Comparison of ENCODE assay signal across 17 cellular contexts in the genomic region with DNA sequence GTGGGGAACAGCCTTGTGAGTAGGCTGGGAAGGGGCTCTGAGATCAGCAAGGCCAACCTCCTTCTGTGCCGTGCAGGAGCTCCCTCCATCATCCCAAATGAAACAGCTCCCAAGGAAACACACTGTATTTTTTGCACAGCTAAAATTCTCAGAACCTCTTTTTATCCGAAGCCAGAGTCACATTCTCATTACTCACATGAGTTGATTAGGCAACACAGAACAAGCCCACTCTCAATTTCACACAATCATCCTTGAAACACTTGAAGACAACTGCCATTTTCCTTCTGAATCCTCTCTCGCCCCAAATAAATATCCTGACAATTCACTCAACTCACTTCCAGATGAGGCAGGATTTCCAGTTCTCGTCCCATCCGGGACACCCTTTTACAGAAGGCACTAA.
DNase-seq lines count a peak whose midpoint lies in the region; ATAC-seq lines count a peak whose summit lies in the region.
"Had no signal": no experiment of that assay in that cellular context is flagged by ENCODE, and none has a peak within 500 bp of the region (broad histone marks: within the 10 kb centered on the region; RNA-seq: fewer than 3 reads in every experiment).

No MANE protein-coding gene starts in this region.

- H2BK120ac ChIP-seq in mesendoderm (ENCODE audit: low read depth, low read length), result no peak overlapping the region

- peak overlapping the region; percentile 74 for H3K4me3 Mint-ChIP-seq in dendritic cell treated with granulocyte-macrophage colony-stimulating factor and Interleukin-4, amounts not matched to agents 40 ng/mL and 50 ng/mL, for 4 days
- H3K4me3 Mint-ChIP-seq in activated CD4-positive, alpha-beta memory T cell treated with anti-CD3 and anti-CD28 coated beads, Interleukin-2, amount 10 ng/mL, durations not matched to agents 7 days and 5 days, result no peak overlapping the region
- H3K4me3 Mint-ChIP-seq: HFFc6 had no signal

- no peak overlapping the region for H4K8ac ChIP-seq in mesendoderm (ENCODE audit: low read depth, low read length)

- H3K79me1 ChIP-seq in mesendoderm (ENCODE audit: low read length), result no peaks in the 10 kb centered on the region

- no peak overlapping the region for H2AK5ac ChIP-seq in mesendoderm (ENCODE audit: low read length)

- H3K27me3 Mint-ChIP-seq in dendritic cell treated with granulocyte-macrophage colony-stimulating factor and Interleukin-4, amounts not matched to agents 40 ng/mL and 50 ng/mL, for 4 days, result no peaks in the 10 kb centered on the region
- H3K27me3 Mint-ChIP-seq in activated CD4-positive, alpha-beta memory T cell treated with anti-CD3 and anti-CD28 coated beads, Interleukin-2, amount 10 ng/mL, durations not matched to agents 7 days and 5 days, result no peaks in the 10 kb centered on the region

- no peaks in the 10 kb centered on the region for H3K9me3 Mint-ChIP-seq in activated naive CD4-positive, alpha-beta T cell treated with anti-CD3 and anti-CD28 coated beads, Interleukin-2, amount 50 U/mL, for 72 hours
- H3K9me3 Mint-ChIP-seq in dendritic cell treated with granulocyte-macrophage colony-stimulating factor and Interleukin-4, amounts not matched to agents 40 ng/mL and 50 ng/mL, for 4 days, result no peaks in the 10 kb centered on the region
- no peaks in the 10 kb centered on the region for H3K9me3 Mint-ChIP-seq in activated CD4-positive, alpha-beta memory T cell treated with anti-CD3 and anti-CD28 coated beads, Interleukin-2, amount 10 ng/mL, durations not matched to agents 7 days and 5 days
- H3K9me3 Mint-ChIP-seq: HFFc6 had no signal

- H3K56ac ChIP-seq in mesendoderm (ENCODE audit: low read length), result peak overlapping the region; percentile 17

- ATAC-seq in activated naive CD4-positive, alpha-beta T cell treated with anti-CD3 and anti-CD28 coated beads, Interleukin-2, amount 50 U/mL, for 72 hours, result no peak
- ATAC-seq in HG03039 (IDR thresholded peaks at IDR 0.05; ENCODE audit: unreplicated experiment), result no peak
- ATAC-seq: A549, Right ventricle myocardium inferior had no signal

- no peak overlapping the region for H3K4ac ChIP-seq in mesendoderm (ENCODE audit: low read depth, low read length)

- no peak overlapping the region for H2BK5ac ChIP-seq in mesendoderm (ENCODE audit: low read length)

- no peak overlapping the region for H2BK15ac ChIP-seq in mesendoderm (replicated peaks; ENCODE audit: low read depth)

- H4K5ac ChIP-seq in mesendoderm (ENCODE audit: low read length), result no peak overlapping the region

- no peaks in the 10 kb centered on the region for H3K36me3 ChIP-seq in mesendoderm (ENCODE audit: control insufficient read depth, insufficient read depth, low read length)

- peaks cover 0 to 2% of the 10 kb centered on the region in 2 donors for H3K36me3 Mint-ChIP-seq in activated naive CD4-positive, alpha-beta T cell treated with anti-CD3 and anti-CD28 coated beads, Interleukin-2, amount 50 U/mL, for 72 hours
- peaks cover 93% of the 10 kb centered on the region for H3K36me3 Mint-ChIP-seq in dendritic cell treated with granulocyte-macrophage colony-stimulating factor and Interleukin-4, amounts not matched to agents 40 ng/mL and 50 ng/mL, for 4 days (ENCODE audit: low read depth)
- peaks cover 32% of the 10 kb centered on the region for H3K36me3 Mint-ChIP-seq in activated CD4-positive, alpha-beta memory T cell treated with anti-CD3 and anti-CD28 coated beads, Interleukin-2, amount 10 ng/mL, durations not matched to agents 7 days and 5 days (ENCODE audit: low read depth)

- H3K9ac ChIP-seq in mesendoderm (ENCODE audit: low read length), result no peak overlapping the region

- H3K23ac ChIP-seq in mesendoderm (ENCODE audit: low read length), result no peak overlapping the region

- no peak overlapping the region for H3K4me2 ChIP-seq in mesendoderm (ENCODE audit: low read length)
- H3K4me2 ChIP-seq: A549 had no signal

- DNase-seq in activated naive CD4-positive, alpha-beta T cell treated with anti-CD3 and anti-CD28 coated beads, Interleukin-2, amount 50 U/mL, for 72 hours (ENCODE audit: low spot score in 2 of 2), result no peak
- DNase-seq in activated naive CD4-positive, alpha-beta T cell treated with Interleukin-2 at 50 U/mL for 16 hours, result no peak
- DNase-seq in mesendoderm (no peak), dermis blood vessel endothelial cell (no peak), T1000 (lab: John Stamatoyannopoulos, UW) (no peak)
- no peak for DNase-seq in activated CD4-positive, alpha-beta memory T cell treated with anti-CD3 and anti-CD28 coated beads, Interleukin-2, amount 10 ng/mL, durations not matched to agents 7 days and 5 days
- DNase-seq: EL, HFFc6, KBM-7, NCI-H1436, NCI-H2029, NCI-H2171, NCI-H774 had no signal

- WGBS in mesendoderm (ENCODE audit: extremely low coverage, insufficient coverage, low lambda C conversion rate), result no CpG with 5 or more reads among the region's 5 CpGs

- peaks cover 2% of the 10 kb centered on the region for H3K4me1 ChIP-seq in mesendoderm (ENCODE audit: control insufficient read depth, low read depth, low read length)
- H3K4me1 ChIP-seq: A549 had no signal

- H3K79me2 ChIP-seq in mesendoderm (ENCODE audit: control insufficient read depth, insufficient read depth, low read length), result no peaks in the 10 kb centered on the region

- H3K4me3 ChIP-seq in mesendoderm (ENCODE audit: low read length), result no peak overlapping the region
- H3K4me3 ChIP-seq: A549 had no signal

- intact Hi-C loops in dendritic cell treated with granulocyte-macrophage colony-stimulating factor and Interleukin-4, amounts not matched to agents 40 ng/mL and 50 ng/mL, for 4 days (cut with micrococcal nuclease), result loop anchor here (5.0 kb wide), 1 partner anchor 72 kb away; a partner anchor contains a TSS

- no peak overlapping the region for H3K27ac ChIP-seq in mesendoderm (ENCODE audit: low read depth, low read length)
- H3K27ac ChIP-seq: A549 had no signal

- H3K4me1 Mint-ChIP-seq in dendritic cell treated with granulocyte-macrophage colony-stimulating factor and Interleukin-4, amounts not matched to agents 40 ng/mL and 50 ng/mL, for 4 days (ENCODE audit: low read depth), result peaks cover 82% of the 10 kb centered on the region
- peaks cover 4% of the 10 kb centered on the region for H3K4me1 Mint-ChIP-seq in activated CD4-positive, alpha-beta memory T cell treated with anti-CD3 and anti-CD28 coated beads, Interleukin-2, amount 10 ng/mL, durations not matched to agents 7 days and 5 days

- peak overlapping the region; percentile 9 to 58 for H3K27ac Mint-ChIP-seq in activated naive CD4-positive, alpha-beta T cell treated with anti-CD3 and anti-CD28 coated beads, Interleukin-2, amount 50 U/mL, for 72 hours
- H3K27ac Mint-ChIP-seq in dendritic cell treated with granulocyte-macrophage colony-stimulating factor and Interleukin-4, amounts not matched to agents 40 ng/mL and 50 ng/mL, for 4 days, result peak overlapping the region; percentile 80
- H3K27ac Mint-ChIP-seq in activated CD4-positive, alpha-beta memory T cell treated with anti-CD3 and anti-CD28 coated beads, Interleukin-2, amount 10 ng/mL, durations not matched to agents 7 days and 5 days, result no peak overlapping the region
- H3K27ac Mint-ChIP-seq: HFFc6 had no signal

- no peak overlapping the region for H3K18ac ChIP-seq in mesendoderm (ENCODE audit: low read length)

- CTCF ChIA-PET in activated CD4-positive, alpha-beta memory T cell treated with anti-CD3 and anti-CD28 coated beads, Interleukin-2, amount 10 ng/mL, durations not matched to agents 7 days and 5 days (lab: Charles Lee), result interaction anchor here (1.9 to 8.0 kb wide), 3 partner anchors 10 to 150 kb away, joined by 4 to 236 read pairs (median 11); no protein-coding TSS in a partner anchor

- no peaks in the 10 kb centered on the region for H3K27me3 ChIP-seq in mesendoderm (ENCODE audit: insufficient read depth, low read length, poor library complexity)

- POLR2A ChIA-PET in activated CD4-positive, alpha-beta memory T cell treated with anti-CD3 and anti-CD28 coated beads, Interleukin-2, amount 10 ng/mL, durations not matched to agents 7 days and 5 days (lab: Charles Lee), result interaction anchor here (1.1 to 4.6 kb wide), 2 partner anchors 24 to 149 kb away, joined by 3 to 26 read pairs; no protein-coding TSS in a partner anchor
